ENCODE assay signal across 18 cellular contexts in the genomic region with DNA sequence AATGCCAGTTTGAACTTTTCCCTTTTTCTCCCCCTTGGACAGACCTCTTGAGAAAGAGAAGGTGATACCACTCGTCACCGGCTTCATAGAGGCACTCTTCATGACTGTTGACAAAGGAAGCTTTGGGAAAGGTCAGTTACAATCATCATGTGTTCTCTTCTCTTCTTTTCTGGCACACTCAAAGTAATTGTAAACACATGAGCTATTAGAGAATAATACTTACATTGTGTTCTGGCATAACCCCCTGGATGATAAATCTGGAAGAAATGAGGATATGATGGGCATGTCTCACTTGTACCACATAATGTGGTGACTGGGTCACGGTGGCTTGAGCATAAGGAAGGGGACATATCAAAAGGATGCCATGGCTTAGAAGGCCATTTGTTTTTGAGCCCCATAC. TPM values are rescaled to one million over a fixed set of nuclear protein-coding genes. Genes with fewer than 3 reads are reported as not detected.
DNase-seq lines count a peak whose midpoint lies in the region; FAIRE-seq and TF ChIP-seq lines count a peak whose summit lies in the region.
"Had no signal": no experiment of that assay in that cellular context is flagged by ENCODE, and none has a peak within 500 bp of the region (broad histone marks: within the 10 kb centered on the region; RNA-seq: fewer than 3 reads in every experiment).

No MANE protein-coding gene starts in this region.

- no peak overlapping the region for H3K4me2 ChIP-seq in GM23248 (ENCODE audit: unreplicated experiment)

- WGBS in GM23248 (ENCODE audit: low coverage in 1 of 2, low lambda C conversion rate in 2 of 2, missing lambda C conversion rate in 2 of 2), 2 experiments: 77 to 79% methylated on average over 3 of the region's 3 CpGs

- H3K4me3 ChIP-seq in GM23248 (no peak overlapping the region), dorsolateral prefrontal cortex (peak overlapping the region in 50 of 59 donors; percentile 3 to 64 (median 44))
- H3K4me3 ChIP-seq: lung, psoas muscle had no signal

- no peaks in the 10 kb centered on the region for H4K20me1 ChIP-seq in GM23248 (ENCODE audit: insufficient read depth)

- peaks cover 17% of the 10 kb centered on the region for H3F3A ChIP-seq in GM23248 (ENCODE audit: insufficient read depth)

- H3K9ac ChIP-seq in GM23248: no peak overlapping the region

- in situ Hi-C loops in GM23248 (cut with MboI): loop anchor here (25.0 kb wide), 1 partner anchor 463 kb away; no protein-coding TSS in a partner anchor

- no peaks in the 10 kb centered on the region for H3K79me2 ChIP-seq in GM23248 (ENCODE audit: insufficient read depth)

- no peaks in the 10 kb centered on the region for H3K9me2 ChIP-seq in GM23248 (ENCODE audit: insufficient read depth)

- H3K27me3 ChIP-seq in GM23248 (replicated peaks; ENCODE audit: insufficient read depth): no peaks in the 10 kb centered on the region
- H3K27me3 ChIP-seq in dorsolateral prefrontal cortex: no peaks in the 10 kb centered on the region
- no peaks in the 10 kb centered on the region for H3K27me3 ChIP-seq in layer of hippocampus (ENCODE audit: control insufficient read depth, insufficient read depth, low read length)
- H3K27me3 ChIP-seq: neutrophil had no signal

- CTCF ChIA-PET in HEK293T (lab: Yijun Ruan, JAX): no interaction called here

- POLR2A ChIA-PET in HEK293T (lab: Yijun Ruan, JAX): no interaction called here

- H2AFZ ChIP-seq in GM23248: no peak overlapping the region

- FAIRE-seq in HTR-8/SVneo (lab: Jason Lieb, UNC): no peak
- FAIRE-seq: astrocyte, GM19239 had no signal

- no peaks in the 10 kb centered on the region for H3K9me3 ChIP-seq in GM23248 (ENCODE audit: low read depth)
- H3K9me3 ChIP-seq: neutrophil, psoas muscle had no signal

- DNase-seq in GM23248 (peak; percentile 14), NCI-H2196 (lab: John Stamatoyannopoulos, UW; ENCODE audit: unreplicated experiment) (peak; percentile 85), dorsolateral prefrontal cortex (no peak), HK-2 (ENCODE audit: unreplicated experiment) (no peak), HEK293T (ENCODE audit: extremely low spot score) (no peak), HTR-8/SVneo (ENCODE audit: insufficient read length, low spot score) (no peak)
- no peak for DNase-seq in central memory CD4-positive, alpha-beta T cell
- DNase-seq: cerebellar nuclear complex; MM.1S; NCI-H1417 treated with DMSO at 0.1 percent for 48 hours; NCI-H526 treated with DMSO at 0.1 percent for 48 hours; psoas muscle; stimulated activated CD8-positive, alpha-beta memory T cell treated with anti-CD3 and anti-CD28 coated beads, Interleukin-4, amount 100 ng/mL, for 48 hours had no signal

- peak overlapping the region; percentile 54; the same call in 1 of the 2 replicates for H3K27ac ChIP-seq in GM23248
- peak overlapping the region in 58 of 59 donors; percentile 1 to 97 (median 84) for H3K27ac ChIP-seq in dorsolateral prefrontal cortex
- peak overlapping the region; percentile 77 for H3K27ac ChIP-seq in layer of hippocampus (ENCODE audit: low read depth, low read length)
- H3K27ac ChIP-seq: neutrophil, psoas muscle had no signal

- H3K36me3 ChIP-seq in GM23248 (ENCODE audit: low read depth): peaks cover 13% of the 10 kb centered on the region; the same call in 1 of the 2 replicates

- peaks cover 19% of the 10 kb centered on the region for H3K4me1 ChIP-seq in GM23248 (ENCODE audit: insufficient read depth)
- H3K4me1 ChIP-seq: psoas muscle had no signal

- intact Hi-C loops in dorsolateral prefrontal cortex (cut with DNase I): no loop called here

- no peak for TF ChIP-seq CTCF in dorsolateral prefrontal cortex (IDR thresholded peaks at IDR 0.05 in 54 of 56, conservative IDR thresholded peaks at IDR 0.05 in 2 of 56; ENCODE audit: low read depth in 1 of 56, partially characterized antibody in 56 of 56)

TF ChIP-seq in HEK293T, 16 proteins besides CTCF, POLR2A, EP300 and RAD21:
- TF ChIP-seq SUZ12 (IDR thresholded peaks at IDR 0.05): no peak
- TF ChIP-seq L3MBTL2 (conservative IDR thresholded peaks at IDR 0.05): no peak
- TF ChIP-seq CTBP1 (IDR thresholded peaks at IDR 0.05; ENCODE audit: borderline replicate concordance): no peak
- TF ChIP-seq, protein P1, sequence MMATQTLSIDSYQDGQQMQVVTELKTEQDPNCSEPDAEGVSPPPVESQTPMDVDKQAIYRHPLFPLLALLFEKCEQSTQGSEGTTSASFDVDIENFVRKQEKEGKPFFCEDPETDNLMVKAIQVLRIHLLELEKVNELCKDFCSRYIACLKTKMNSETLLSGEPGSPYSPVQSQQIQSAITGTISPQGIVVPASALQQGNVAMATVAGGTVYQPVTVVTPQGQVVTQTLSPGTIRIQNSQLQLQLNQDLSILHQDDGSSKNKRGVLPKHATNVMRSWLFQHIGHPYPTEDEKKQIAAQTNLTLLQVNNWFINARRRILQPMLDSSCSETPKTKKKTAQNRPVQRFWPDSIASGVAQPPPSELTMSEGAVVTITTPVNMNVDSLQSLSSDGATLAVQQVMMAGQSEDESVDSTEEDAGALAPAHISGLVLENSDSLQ (IDR thresholded peaks at IDR 0.05): no peak
- no peak for TF ChIP-seq ARNT (IDR thresholded peaks at IDR 0.05)
- no peak for TF ChIP-seq FOXM1 (IDR thresholded peaks at IDR 0.05; ENCODE audit: borderline replicate concordance)
- TF ChIP-seq ELF4 (IDR thresholded peaks at IDR 0.05): no peak
- no peak for TF ChIP-seq FOXK2 (IDR thresholded peaks at IDR 0.05)
- TF ChIP-seq SP1 (IDR thresholded peaks at IDR 0.05): no peak
- no peak for TF ChIP-seq FOXA1 (IDR thresholded peaks at IDR 0.05)
- no peak for TF ChIP-seq BHLHE40 (IDR thresholded peaks at IDR 0.05; ENCODE audit: borderline replicate concordance)
- TF ChIP-seq TARDBP (IDR thresholded peaks at IDR 0.05): no peak
- TF ChIP-seq HDGF (IDR thresholded peaks at IDR 0.05; ENCODE audit: borderline replicate concordance): no peak

RNA-seq across cellular contexts. Expression of a gene that starts 20.0 kb away (rescaled TPM):
- total RNA-seq in GM23248 (2014; rRNA removed; shearing (Covaris generic)): 13.4 and 15.4 TPM in 2 replicates
- polyA plus RNA-seq in GM23248 (2016; fragmentation: Nextera tagmentation; extraction: Ambion mirVana): 3.6 and 4.1 TPM in 2 replicates
- total RNA-seq in dorsolateral prefrontal cortex: 10 to 100 TPM in 58 of 120 experiments, 1 to 10 TPM in 62; 5.7 to 13.6 (median 9.9) TPM

Comparison
In these comparisons a context has a peak if more than half of its experiments do, and no peak if none do; other contexts are left out.
1. DNase-seq: peak in GM23248 (single experiment) and NCI-H2196 (single experiment); none in dorsolateral prefrontal cortex (0 of 10), HK-2 (single experiment), HEK293T (single experiment), central memory CD4-positive, alpha-beta T cell (single experiment) and HTR-8/SVneo (single experiment).
2. Peak in every context shown above with its lines, with median percentiles within 50 percentile points of each other: H3K27ac ChIP-seq.